In the genomic region with DNA sequence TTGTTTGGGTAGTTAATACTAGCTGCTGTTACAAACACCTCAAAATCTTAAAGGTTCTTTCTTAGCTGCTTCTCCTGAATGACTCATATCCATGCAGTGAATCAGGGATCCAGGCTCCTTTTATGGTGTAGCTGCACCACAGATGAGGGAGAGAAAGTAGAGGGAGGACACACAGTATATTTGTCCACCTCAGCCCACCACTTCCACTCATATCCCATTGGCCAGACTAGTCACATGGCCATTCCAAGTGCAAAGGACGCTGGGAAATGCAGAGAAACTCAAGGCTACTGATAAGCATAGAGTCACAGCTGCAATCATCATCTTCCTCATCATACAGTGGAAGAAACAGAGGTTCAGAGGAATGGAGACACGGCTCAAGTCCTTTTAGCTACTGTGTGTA, we compare ENCODE assay signal across 3 cellular contexts.
TF ChIP-seq lines count a peak whose summit lies in the region.

No MANE protein-coding gene starts in this region.

TF ChIP-seq in A549, 52 proteins besides CTCF, POLR2A, EP300 and RAD21:
- TF ChIP-seq USF2 (IDR thresholded peaks at IDR 0.05) (0 out of 2 replicates have a peak, but pooled peaks have one; percentile 8), EHF (CRISPR knock-in tag; IDR thresholded peaks at IDR 0.05) (no peak)

TF ChIP-seq in HCT116, 20 proteins besides CTCF, POLR2A, EP300 and RAD21:
- no peak for TF ChIP-seq ZFX (IDR thresholded peaks at IDR 0.05)
- TF ChIP-seq YY1 (IDR thresholded peaks at IDR 0.05; ENCODE audit: extremely low read depth, insufficient replicate concordance, low read depth, low read length) = no peak
- TF ChIP-seq EZH2 (IDR thresholded peaks at IDR 0.05) = no peak
- TF ChIP-seq TCF7L2 (IDR thresholded peaks at IDR 0.05; ENCODE audit: borderline replicate concordance, extremely low read depth, insufficient read depth, insufficient read length) = no peak
- TF ChIP-seq REST (IDR thresholded peaks at IDR 0.05; ENCODE audit: low read depth) = no peak
- no peak for TF ChIP-seq MAX (IDR thresholded peaks at IDR 0.05)
- no peak for TF ChIP-seq CEBPB (IDR thresholded peaks at IDR 0.05; ENCODE audit: low read depth)
- no peak for TF ChIP-seq EGR1 (IDR thresholded peaks at IDR 0.05; ENCODE audit: low read depth)
- TF ChIP-seq CBX3 (IDR thresholded peaks at IDR 0.05; ENCODE audit: low read depth) = no peak
- no peak for TF ChIP-seq EZH2phosphoT487 (IDR thresholded peaks at IDR 0.05; ENCODE audit: borderline replicate concordance)

TF ChIP-seq in H1, 55 proteins besides CTCF, POLR2A, EP300 and RAD21:
- TF ChIP-seq YY1 (IDR thresholded peaks at IDR 0.05; ENCODE audit: low read depth, low read length) = no peak
- TF ChIP-seq SUZ12 (IDR thresholded peaks at IDR 0.05; ENCODE audit: low read length) = no peak
- TF ChIP-seq RFX5 (IDR thresholded peaks at IDR 0.05; ENCODE audit: borderline replicate concordance, low read depth, low read length) = no peak
- no peak for TF ChIP-seq CHD2 (IDR thresholded peaks at IDR 0.05; ENCODE audit: low read length)
- no peak for TF ChIP-seq RBBP5 (IDR thresholded peaks at IDR 0.05; ENCODE audit: borderline replicate concordance, low read depth, low read length)
- no peak for TF ChIP-seq SP1 (IDR thresholded peaks at IDR 0.05; ENCODE audit: low read depth, low read length)
- TF ChIP-seq SP2 (IDR thresholded peaks at IDR 0.05; ENCODE audit: low read length) = no peak
